12 cellular contexts compared by ENCODE assay signal in genomic region chr7:49099587-49100326, GRCh38.
DNase-seq lines count a peak whose midpoint lies in the region; ATAC-seq and TF ChIP-seq lines count a peak whose summit lies in the region.
"Had no signal": no experiment of that assay in that cellular context is flagged by ENCODE, and none has a peak within 500 bp of the region (broad histone marks: within the 10 kb centered on the region; RNA-seq: fewer than 3 reads in every experiment).

No MANE protein-coding gene starts in this region.

- H3K4me3 ChIP-seq in GM12864 (ENCODE audit: low read depth, low read length) = no peak overlapping the region
- no peak overlapping the region for H3K4me3 ChIP-seq in OCI-LY3 (ENCODE audit: low read length)
- H3K4me3 ChIP-seq: BLaER1 treated with 17β-estradiol and CSF1 and Interleukin-3, amounts not matched to agents 10 nM and 100 nM; K562 had no signal

- H3K9me3 ChIP-seq in OCI-LY3 (ENCODE audit: insufficient read depth, low read length) = no peaks in the 10 kb centered on the region
- H3K9me3 ChIP-seq: BLaER1 treated with 17β-estradiol and CSF1 and Interleukin-3, amounts not matched to agents 10 nM and 100 nM had no signal

- no peak overlapping the region for H3K9ac ChIP-seq in OCI-LY3 (ENCODE audit: low read length)
- H3K9ac ChIP-seq: BLaER1 treated with 17β-estradiol and CSF1 and Interleukin-3, amounts not matched to agents 10 nM and 100 nM had no signal

- no peak overlapping the region for H3K27ac ChIP-seq in OCI-LY3 (ENCODE audit: low read length)
- no peak overlapping the region for H3K27ac ChIP-seq in foreskin keratinocyte
- H3K27ac ChIP-seq: BLaER1 treated with 17β-estradiol and CSF1 and Interleukin-3, amounts not matched to agents 10 nM and 100 nM had no signal

- no peak for ATAC-seq in foreskin keratinocyte
- ATAC-seq in GM21529 (IDR thresholded peaks at IDR 0.05; ENCODE audit: unreplicated experiment) = no peak
- ATAC-seq in GM19452 (IDR thresholded peaks at IDR 0.05; ENCODE audit: unreplicated experiment) = no peak
- ATAC-seq: activated CD8-positive, alpha-beta T cell treated with anti-CD3 and anti-CD28 coated beads for 36 hours; K562 had no signal

- H3K4me2 ChIP-seq in OCI-LY3 (ENCODE audit: low read length) = no peak overlapping the region
- H3K4me2 ChIP-seq: BLaER1 treated with 17β-estradiol and CSF1 and Interleukin-3, amounts not matched to agents 10 nM and 100 nM had no signal

- H4K20me1 ChIP-seq in OCI-LY3 (ENCODE audit: insufficient read depth, low read length) = no peaks in the 10 kb centered on the region
- H4K20me1 ChIP-seq: BLaER1 treated with 17β-estradiol and CSF1 and Interleukin-3, amounts not matched to agents 10 nM and 100 nM had no signal

- no peaks in the 10 kb centered on the region for H3K79me2 ChIP-seq in OCI-LY3 (ENCODE audit: low read length)

- DNase-seq in A172 (ENCODE audit: low spot score) (peak; percentile 33), GM12864 (ENCODE audit: low read depth) (no peak), foreskin keratinocyte (peak in 1 of 2 donors; percentile 6), activated T-cell treated with anti-CD3 and anti-CD28 coated beads for 4 hours (no peak), mucosa of gallbladder (ENCODE audit: low spot score) (no peak)
- DNase-seq: activated CD8-positive, alpha-beta T cell treated with anti-CD3 and anti-CD28 coated beads for 36 hours; left cardiac atrium had no signal

- no peaks in the 10 kb centered on the region for H3K36me3 ChIP-seq in OCI-LY3 (replicated peaks; ENCODE audit: low read depth, low read length)
- H3K36me3 ChIP-seq: BLaER1 treated with 17β-estradiol and CSF1 and Interleukin-3, amounts not matched to agents 10 nM and 100 nM had no signal

- H3K4me1 ChIP-seq in OCI-LY3 (ENCODE audit: low read length) (no peaks in the 10 kb centered on the region), foreskin keratinocyte (no peaks in the 10 kb centered on the region)
- H3K4me1 ChIP-seq: BLaER1 treated with 17β-estradiol and CSF1 and Interleukin-3, amounts not matched to agents 10 nM and 100 nM had no signal

- TF ChIP-seq CTCF in GM12864 (IDR thresholded peaks at IDR 0.05; ENCODE audit: low read depth, low read length, missing control alignments) (peak; percentile 20), OCI-LY3 (IDR thresholded peaks at IDR 0.05; ENCODE audit: low read depth, low read length) (peak; percentile 53), foreskin keratinocyte (conservative IDR thresholded peaks at IDR 0.05) (peak; percentile 41)

- no peak overlapping the region for H2AFZ ChIP-seq in OCI-LY3 (ENCODE audit: low read depth, low read length)

- H3K27me3 ChIP-seq in OCI-LY3 (ENCODE audit: low read depth, low read length) (no peaks in the 10 kb centered on the region), foreskin keratinocyte (no peaks in the 10 kb centered on the region)
- H3K27me3 ChIP-seq: BLaER1 treated with 17β-estradiol and CSF1 and Interleukin-3, amounts not matched to agents 10 nM and 100 nM had no signal
